In genomic region chr14:106843951-106844483, GRCh38 we compare ENCODE assay signal across 8 cellular contexts.
A peak's percentile ranks its signal among the peaks of the same experiment; 100 is the strongest.
DNase-seq lines count a peak whose midpoint lies in the region; ATAC-seq, FAIRE-seq and TF ChIP-seq lines count a peak whose summit lies in the region.

No MANE protein-coding gene starts in this region.

- no peaks in the 10 kb centered on the region for H3K9me3 ChIP-seq in suprapubic skin

- peaks cover 4% of the 10 kb centered on the region for H3K4me1 ChIP-seq in suprapubic skin

- peak; percentile 45 for ATAC-seq in left colon
- no peak for ATAC-seq in GM19023 (IDR thresholded peaks at IDR 0.05; ENCODE audit: unreplicated experiment)
- no peak for ATAC-seq in GM18520 (IDR thresholded peaks at IDR 0.05; ENCODE audit: unreplicated experiment)

- peaks cover 4% of the 10 kb centered on the region for H3K27me3 ChIP-seq in suprapubic skin

- no peak for FAIRE-seq in HTR-8/SVneo (lab: Jason Lieb, UNC)

- peak; percentile 84 for DNase-seq in GDM1 (lab: John Stamatoyannopoulos, UW)
- DNase-seq in NCI-H2029 (lab: John Stamatoyannopoulos, UW) = peak; percentile 45
- peak; percentile 46 to 50 for DNase-seq in activated T-cell treated with anti-CD3 and anti-CD28 coated beads, Interleukin-2, amount 50 U/mL, for 48 hours
- peak; percentile 68 to 75 for DNase-seq in left colon
- DNase-seq in suprapubic skin (ENCODE audit: low spot score in 2 of 2) = no peak
- DNase-seq in HTR-8/SVneo (ENCODE audit: insufficient read length, low spot score) = no peak

- TF ChIP-seq POLR2A in suprapubic skin (IDR thresholded peaks at IDR 0.05) = no peak

- intact Hi-C loops in left colon (cut with DNase I, micrococcal nuclease) = no loop called here

- no peak for TF ChIP-seq CTCF in suprapubic skin (IDR thresholded peaks at IDR 0.05)

- 66% methylated on average over 14 of the region's 14 CpGs for WGBS in suprapubic skin

- H3K36me3 ChIP-seq in suprapubic skin = no peaks in the 10 kb centered on the region

- H3K27ac ChIP-seq in suprapubic skin = peak overlapping the region; percentile 64

- peak overlapping the region; percentile 44 for H3K4me3 ChIP-seq in suprapubic skin

- no peak for TF ChIP-seq EP300 in suprapubic skin (IDR thresholded peaks at IDR 0.05)

Comparison
In these comparisons a context has a peak if more than half of its experiments do, and no peak if none do; other contexts are left out.
1. DNase-seq: peak in GDM1 (single experiment), NCI-H2029 (single experiment), activated T-cell treated with anti-CD3 and anti-CD28 coated beads, Interleukin-2, amount 50 U/mL, for 48 hours (2 of 2) and left colon (2 of 2); none in suprapubic skin (0 of 2) and HTR-8/SVneo (single experiment).